Comparison of ENCODE assay signal across 12 cellular contexts in genomic region chr16:31331807-31332301, GRCh38. TPM values are rescaled to one million over a fixed set of nuclear protein-coding genes. Genes with fewer than 3 reads are reported as not detected.
DNase-seq lines count a peak whose midpoint lies in the region; ATAC-seq and TF ChIP-seq lines count a peak whose summit lies in the region.
"Had no signal": no experiment of that assay in that cellular context is flagged by ENCODE, and none has a peak within 500 bp of the region (broad histone marks: within the 10 kb centered on the region; RNA-seq: fewer than 3 reads in every experiment).

No MANE protein-coding gene starts in this region.

- DNase-seq in A673 (ENCODE audit: low spot score) (no peak), GM10266 (ENCODE audit: extremely low spot score) (peak; percentile 1), mesenteric fat pad (ENCODE audit: low spot score) (peak; percentile 86), T1000 (lab: John Stamatoyannopoulos, UW) (no peak), GDM1 (lab: John Stamatoyannopoulos, UW) (no peak)
- DNase-seq in activated naive CD8-positive, alpha-beta T cell treated with anti-CD3 and anti-CD28 coated beads, Interleukin-2, amount 10 ng/mL, durations not matched to agents 7 days and 5 days: no peak
- DNase-seq: brain microvascular endothelial cell, islet precursor cell, NCI-H1105 treated with DMSO at 0.1 percent for 48 hours, nucleus accumbens had no signal

- no TSS peak for BruUV-seq in A673 (replicated peaks; lab: Mats Ljungman, UMichigan)

- TF ChIP-seq CTCF in A673 (conservative IDR thresholded peaks at IDR 0.05; ENCODE audit: low read depth, low read length) (no peak), GM10266 (IDR thresholded peaks at IDR 0.05; ENCODE audit: control insufficient read depth, insufficient read depth, low read depth, missing control alignments) (no peak)

- H3K36me3 Mint-ChIP-seq in activated naive CD8-positive, alpha-beta T cell treated with anti-CD3 and anti-CD28 coated beads, Interleukin-2, amount 10 ng/mL, durations not matched to agents 7 days and 5 days: peaks cover 7% of the 10 kb centered on the region

- no peaks in the 10 kb centered on the region for H3K9me3 Mint-ChIP-seq in activated naive CD8-positive, alpha-beta T cell treated with anti-CD3 and anti-CD28 coated beads, Interleukin-2, amount 10 ng/mL, durations not matched to agents 7 days and 5 days

- no peak overlapping the region for H3K27ac Mint-ChIP-seq in activated naive CD8-positive, alpha-beta T cell treated with anti-CD3 and anti-CD28 coated beads, Interleukin-2, amount 10 ng/mL, durations not matched to agents 7 days and 5 days

- H3K27me3 ChIP-seq in A673 (replicated peaks; ENCODE audit: insufficient read depth, low read depth, low read length, poor library complexity): peaks cover 39% of the 10 kb centered on the region

- POLR2A ChIA-PET in A673 (lab: Charles Lee; ENCODE audit: low non-redundant PET): no interaction called here
- POLR2A ChIA-PET in activated naive CD8-positive, alpha-beta T cell treated with anti-CD3 and anti-CD28 coated beads, Interleukin-2, amount 10 ng/mL, durations not matched to agents 7 days and 5 days (lab: Charles Lee): interaction anchor here (0.5 to 3.1 kb wide), 7 partner anchors 54 to 190 kb away, joined by 3 to 16 read pairs (median 4); partner anchors contain the start of genes ARMC5, FUS, PYCARD and PYDC1

- no peaks in the 10 kb centered on the region for H3K4me1 ChIP-seq in A673 (ENCODE audit: insufficient read depth, low read length, poor library complexity, severe bottlenecking)

- peak overlapping the region; percentile 39 for H3K4me3 ChIP-seq in A673 (ENCODE audit: low read depth, low read length, poor library complexity, severe bottlenecking)

- no peak overlapping the region for H3K27ac ChIP-seq in A673 (ENCODE audit: low read depth, low read length, poor library complexity, severe bottlenecking)
- H3K27ac ChIP-seq: brain microvascular endothelial cell had no signal

- no peaks in the 10 kb centered on the region for H3K36me3 ChIP-seq in A673 (ENCODE audit: insufficient read depth, low read length, poor library complexity, severe bottlenecking)
- H3K36me3 ChIP-seq: brain microvascular endothelial cell had no signal

- intact Hi-C loops in A673 (cut with micrococcal nuclease; ENCODE audit: unreplicated experiment): loop anchor here (10.0 kb wide), 1 partner anchor 67 kb away; no protein-coding TSS in a partner anchor

- H3K4me1 Mint-ChIP-seq in activated naive CD8-positive, alpha-beta T cell treated with anti-CD3 and anti-CD28 coated beads, Interleukin-2, amount 10 ng/mL, durations not matched to agents 7 days and 5 days: peaks cover 27% of the 10 kb centered on the region

- peaks cover 4% of the 10 kb centered on the region for H3K27me3 Mint-ChIP-seq in activated naive CD8-positive, alpha-beta T cell treated with anti-CD3 and anti-CD28 coated beads, Interleukin-2, amount 10 ng/mL, durations not matched to agents 7 days and 5 days

- no peaks in the 10 kb centered on the region for H3K9me3 ChIP-seq in A673 (ENCODE audit: low read depth, low read length, poor library complexity, severe bottlenecking)

- CTCF ChIA-PET in A673 (lab: Charles Lee): no interaction called here

- ATAC-seq in activated naive CD8-positive, alpha-beta T cell treated with anti-CD3 and anti-CD28 coated beads, Interleukin-2, amount 10 ng/mL, durations not matched to agents 7 days and 5 days (ENCODE audit: low read depth): no peak
- ATAC-seq in GM21786 (IDR thresholded peaks at IDR 0.05; ENCODE audit: unreplicated experiment): no peak
- ATAC-seq in GM21367 (IDR thresholded peaks at IDR 0.05; ENCODE audit: unreplicated experiment): no peak

- peak overlapping the region; percentile 85 for H3K4me3 Mint-ChIP-seq in activated naive CD8-positive, alpha-beta T cell treated with anti-CD3 and anti-CD28 coated beads, Interleukin-2, amount 10 ng/mL, durations not matched to agents 7 days and 5 days

RNA-seq across cellular contexts. Expression of gene ITGAX, which starts 23.1 kb away (rescaled TPM):
- total RNA-seq in A673 (2021): 0.46 TPM in 1 of 2 replicates, not detected in the other
- 10 to 100 TPM; 26.4 to 26.7 TPM for total RNA-seq in activated naive CD8-positive, alpha-beta T cell treated with anti-CD3 and anti-CD28 coated beads, Interleukin-2, amount 10 ng/mL, durations not matched to agents 7 days and 5 days
- total RNA-seq in mesenteric fat pad: 36.4 TPM

Comparison
In these comparisons a context has a peak if more than half of its experiments do, and no peak if none do; other contexts are left out.
1. DNase-seq: peak in GM10266 (single experiment) and mesenteric fat pad (single experiment); none in A673 (single experiment), activated naive CD8-positive, alpha-beta T cell treated with anti-CD3 and anti-CD28 coated beads, Interleukin-2, amount 10 ng/mL, durations not matched to agents 7 days and 5 days (single experiment), T1000 (single experiment) and GDM1 (single experiment).
2. RNA of gene ITGAX, which starts 23.1 kb away (total RNA-seq): 36.4 TPM in mesenteric fat pad (single experiment) and 26.4 to 26.7 TPM in activated naive CD8-positive, alpha-beta T cell treated with anti-CD3 and anti-CD28 coated beads, Interleukin-2, amount 10 ng/mL, durations not matched to agents 7 days and 5 days; 0.46 TPM in A673; every median in the first group is over 10 times any median in the second.